Comparison of ENCODE assay signal across 1 cellular context in genomic region chr12:6946033-6946919, GRCh38.
TF ChIP-seq lines count a peak whose summit lies in the region.

No MANE protein-coding gene starts in this region.

TF ChIP-seq in K562, 482 proteins besides CTCF, POLR2A, EP300 and RAD21 (continued from another document and continues in another):
- TF ChIP-seq ZNF592 (IDR thresholded peaks at IDR 0.05) (no peak), PURB (CRISPR knock-in tag; IDR thresholded peaks at IDR 0.05; ENCODE audit: low read depth) (no peak), THRB (CRISPR knock-in tag; conservative IDR thresholded peaks at IDR 0.05) (no peak), ASH1L (IDR thresholded peaks at IDR 0.05; ENCODE audit: borderline replicate concordance, low read depth, partially characterized antibody) (no peak), FOSL1 (tag; conservative IDR thresholded peaks at IDR 0.05) (no peak), HNRNPUL1 (IDR thresholded peaks at IDR 0.05; ENCODE audit: low read length) (no peak), ZNF639 (CRISPR knock-in tag; conservative IDR thresholded peaks at IDR 0.05 in 1 of 2, IDR thresholded peaks at IDR 0.05 in 1 of 2) (no peak), ARHGAP35 (IDR thresholded peaks at IDR 0.05; ENCODE audit: partially characterized antibody) (no peak), ZSCAN32 (CRISPR knock-in tag; IDR thresholded peaks at IDR 0.05) (no peak), SOX6 (IDR thresholded peaks at IDR 0.05) (no peak), E4F1 (CRISPR knock-in tag; IDR thresholded peaks at IDR 0.05; ENCODE audit: borderline replicate concordance) (no peak), TAL1 (IDR thresholded peaks at IDR 0.05) (no peak), POLR3A (IDR thresholded peaks at IDR 0.05; ENCODE audit: borderline replicate concordance, extremely low read depth, insufficient read depth, insufficient read length) (no peak), MAX (CRISPR knock-in tag; IDR thresholded peaks at IDR 0.05) (peak; percentile 38), XRCC5 (IDR thresholded peaks at IDR 0.05; ENCODE audit: low read depth, low read length) (no peak), MEF2A (IDR thresholded peaks at IDR 0.05; ENCODE audit: control insufficient read depth, low read depth, low read length) (no peak), GABPA (tag; conservative IDR thresholded peaks at IDR 0.05; ENCODE audit: low read depth) (peak; percentile 46), ZBTB17 (CRISPR knock-in tag; IDR thresholded peaks at IDR 0.05) (no peak), MGA (IDR thresholded peaks at IDR 0.05) (no peak), PTRF (tag; IDR thresholded peaks at IDR 0.05) (no peak), EWSR1 (IDR thresholded peaks at IDR 0.05; ENCODE audit: borderline replicate concordance, low read depth, partially characterized antibody) (no peak), ETS2 (tag; IDR thresholded peaks at IDR 0.05; ENCODE audit: borderline replicate concordance, poor library complexity, severe bottlenecking) (no peak), ZBTB2 (IDR thresholded peaks at IDR 0.05) (no peak), ZNF512 (tag; IDR thresholded peaks at IDR 0.05) (no peak)
